In the genomic region with DNA sequence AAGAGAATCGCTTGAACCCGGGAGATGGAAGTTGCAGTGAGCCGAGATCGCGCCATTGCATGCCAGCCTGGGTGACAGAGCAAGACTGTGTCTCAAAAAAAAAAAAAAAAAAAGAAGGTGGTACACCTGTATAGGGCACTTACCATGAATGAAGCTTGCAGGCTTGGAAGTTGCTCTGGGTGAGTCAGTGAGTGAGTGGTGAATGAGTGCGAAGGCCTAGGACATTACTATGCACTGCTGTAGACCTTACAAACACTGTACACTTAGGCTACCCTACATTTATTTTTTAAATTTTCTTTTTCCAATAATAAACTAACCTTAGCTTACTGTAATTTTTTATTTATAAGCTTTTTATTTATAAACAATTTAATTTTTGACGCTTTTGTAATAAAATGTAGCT, we compare ENCODE assay signal across 17 cellular contexts.
DNase-seq lines count a peak whose midpoint lies in the region; ATAC-seq, FAIRE-seq and TF ChIP-seq lines count a peak whose summit lies in the region.
"Had no signal": no experiment of that assay in that cellular context is flagged by ENCODE, and none has a peak within 500 bp of the region (broad histone marks: within the 10 kb centered on the region; RNA-seq: fewer than 3 reads in every experiment).

No MANE protein-coding gene starts in this region.

- DNase-seq in HT1080 (ENCODE audit: low read depth) (peak; percentile 51), RWPE2 (ENCODE audit: low spot score) (no peak), foreskin keratinocyte (peak in 1 of 2 donors; percentile 39), NCI-H1417 (lab: John Stamatoyannopoulos, UW) (no peak)
- no peak for DNase-seq in stimulated activated CD4-positive, alpha-beta T cell treated with anti-CD3 and anti-CD28 coated beads, Interleukin-4, amount 100 ng/mL, for 24 hours
- DNase-seq: C1 segment of cervical spinal cord; Calu3; CD4-positive, alpha-beta T cell; DMS79 treated with DMSO at 0.1 percent for 48 hours; EL; GF-D8 had no signal

- H3K4me1 ChIP-seq in RWPE2 (ENCODE audit: insufficient read depth, poor library complexity, severe bottlenecking) (no peaks in the 10 kb centered on the region), foreskin keratinocyte (no peaks in the 10 kb centered on the region)

- H3K36me3 ChIP-seq in RWPE2 (ENCODE audit: low read depth) = peaks cover 16% of the 10 kb centered on the region
- H3K36me3 ChIP-seq: HAP-1 had no signal

- no peak overlapping the region for H3K4me3 ChIP-seq in RWPE2 (ENCODE audit: severe bottlenecking)
- H3K4me3 ChIP-seq: HAP-1 had no signal

- H3K27ac ChIP-seq in RWPE2 (ENCODE audit: poor library complexity, severe bottlenecking) = no peak overlapping the region
- H3K27ac ChIP-seq in foreskin keratinocyte = no peak overlapping the region

- TF ChIP-seq CTCF in RWPE2 (IDR thresholded peaks at IDR 0.05; ENCODE audit: poor library complexity, severe bottlenecking) (no peak), foreskin keratinocyte (conservative IDR thresholded peaks at IDR 0.05) (no peak)

- no peaks in the 10 kb centered on the region for H3K27me3 ChIP-seq in RWPE2 (ENCODE audit: insufficient read depth, poor library complexity, severe bottlenecking)
- H3K27me3 ChIP-seq in foreskin keratinocyte = no peaks in the 10 kb centered on the region

- FAIRE-seq in A204.1 (lab: Jason Lieb, UNC) = peak; percentile 64
- FAIRE-seq: GM19239, H1 had no signal

- H3K9me3 ChIP-seq in RWPE2 (ENCODE audit: severe bottlenecking) = no peaks in the 10 kb centered on the region
- H3K9me3 ChIP-seq: HAP-1 had no signal

- ATAC-seq in RWPE2 (ENCODE audit: low read depth) (peak; percentile 50; the same call in 2 of the 3 replicates), foreskin keratinocyte (peak; percentile 64), HG02973 (IDR thresholded peaks at IDR 0.05; ENCODE audit: unreplicated experiment) (no peak), GM19328 (IDR thresholded peaks at IDR 0.05; ENCODE audit: unreplicated experiment) (no peak)

Comparison
In these comparisons a context has a peak if more than half of its experiments do, and no peak if none do; other contexts are left out.
1. ATAC-seq: peak in RWPE2 (single experiment) and foreskin keratinocyte (single experiment); none in HG02973 (single experiment) and GM19328 (single experiment).